In genomic region chr12:19220861-19221466, GRCh38 we compare ENCODE assay signal across 1 cellular context.
TF ChIP-seq lines count a peak whose summit lies in the region.

No MANE protein-coding gene starts in this region.

TF ChIP-seq in WTC11, 78 proteins besides CTCF, POLR2A, EP300 and RAD21 (continued from another document):
- TF ChIP-seq, protein P1, sequence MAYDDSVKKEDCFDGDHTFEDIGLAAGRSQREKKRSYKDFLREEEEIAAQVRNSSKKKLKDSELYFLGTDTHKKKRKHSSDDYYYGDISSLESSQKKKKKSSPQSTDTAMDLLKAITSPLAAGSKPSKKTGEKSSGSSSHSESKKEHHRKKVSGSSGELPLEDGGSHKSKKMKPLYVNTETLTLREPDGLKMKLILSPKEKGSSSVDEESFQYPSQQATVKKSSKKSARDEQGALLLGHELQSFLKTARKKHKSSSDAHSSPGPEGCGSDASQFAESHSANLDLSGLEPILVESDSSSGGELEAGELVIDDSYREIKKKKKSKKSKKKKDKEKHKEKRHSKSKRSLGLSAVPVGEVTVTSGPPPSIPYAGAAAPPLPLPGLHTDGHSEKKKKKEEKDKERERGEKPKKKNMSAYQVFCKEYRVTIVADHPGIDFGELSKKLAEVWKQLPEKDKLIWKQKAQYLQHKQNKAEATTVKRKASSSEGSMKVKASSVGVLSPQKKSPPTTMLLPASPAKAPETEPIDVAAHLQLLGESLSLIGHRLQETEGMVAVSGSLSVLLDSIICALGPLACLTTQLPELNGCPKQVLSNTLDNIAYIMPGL (CRISPR knock-in tag; IDR thresholded peaks at IDR 0.05): no peak
- TF ChIP-seq, protein P2, sequence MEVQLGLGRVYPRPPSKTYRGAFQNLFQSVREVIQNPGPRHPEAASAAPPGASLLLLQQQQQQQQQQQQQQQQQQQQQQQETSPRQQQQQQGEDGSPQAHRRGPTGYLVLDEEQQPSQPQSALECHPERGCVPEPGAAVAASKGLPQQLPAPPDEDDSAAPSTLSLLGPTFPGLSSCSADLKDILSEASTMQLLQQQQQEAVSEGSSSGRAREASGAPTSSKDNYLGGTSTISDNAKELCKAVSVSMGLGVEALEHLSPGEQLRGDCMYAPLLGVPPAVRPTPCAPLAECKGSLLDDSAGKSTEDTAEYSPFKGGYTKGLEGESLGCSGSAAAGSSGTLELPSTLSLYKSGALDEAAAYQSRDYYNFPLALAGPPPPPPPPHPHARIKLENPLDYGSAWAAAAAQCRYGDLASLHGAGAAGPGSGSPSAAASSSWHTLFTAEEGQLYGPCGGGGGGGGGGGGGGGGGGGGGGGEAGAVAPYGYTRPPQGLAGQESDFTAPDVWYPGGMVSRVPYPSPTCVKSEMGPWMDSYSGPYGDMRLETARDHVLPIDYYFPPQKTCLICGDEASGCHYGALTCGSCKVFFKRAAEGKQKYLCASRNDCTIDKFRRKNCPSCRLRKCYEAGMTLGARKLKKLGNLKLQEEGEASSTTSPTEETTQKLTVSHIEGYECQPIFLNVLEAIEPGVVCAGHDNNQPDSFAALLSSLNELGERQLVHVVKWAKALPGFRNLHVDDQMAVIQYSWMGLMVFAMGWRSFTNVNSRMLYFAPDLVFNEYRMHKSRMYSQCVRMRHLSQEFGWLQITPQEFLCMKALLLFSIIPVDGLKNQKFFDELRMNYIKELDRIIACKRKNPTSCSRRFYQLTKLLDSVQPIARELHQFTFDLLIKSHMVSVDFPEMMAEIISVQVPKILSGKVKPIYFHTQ (CRISPR knock-in tag; IDR thresholded peaks at IDR 0.05): no peak
- TF ChIP-seq NFE2L1 (CRISPR knock-in tag; IDR thresholded peaks at IDR 0.05): no peak
- no peak for TF ChIP-seq TEAD1 (CRISPR knock-in tag; IDR thresholded peaks at IDR 0.05)
- TF ChIP-seq CREB1 (CRISPR knock-in tag; IDR thresholded peaks at IDR 0.05): no peak
- TF ChIP-seq TP53 (CRISPR knock-in tag; IDR thresholded peaks at IDR 0.05): no peak
